Comparison of ENCODE assay signal across 8 cellular contexts in the genomic region with DNA sequence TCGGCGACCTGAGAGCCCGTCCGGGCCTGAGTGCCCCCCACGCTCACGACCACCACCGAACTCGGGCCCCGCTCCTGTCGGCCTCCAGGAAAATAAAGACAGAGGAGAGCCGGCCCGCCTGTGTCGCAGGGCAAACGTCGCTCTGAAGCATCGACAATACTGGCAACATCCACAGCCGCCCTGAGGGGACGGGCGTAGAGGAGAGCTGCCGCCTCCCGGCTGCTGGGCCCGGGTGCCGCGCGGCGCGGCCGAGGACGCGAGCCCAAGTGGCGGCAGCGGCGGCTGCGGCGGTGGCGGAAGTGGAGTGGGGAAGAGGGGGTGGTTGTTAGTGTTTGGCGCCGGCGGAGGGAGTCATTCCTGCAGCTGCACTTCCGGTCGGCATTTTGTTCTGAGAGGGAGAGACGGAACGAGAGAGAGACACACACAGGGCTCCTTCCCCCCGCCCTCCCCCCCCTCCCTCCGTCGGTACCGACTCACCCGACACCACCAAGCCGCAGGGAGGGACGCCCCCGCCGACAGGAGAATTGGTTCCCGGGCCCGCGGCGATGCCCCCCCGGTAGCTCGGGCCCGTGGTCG. TPM values are rescaled to one million over a fixed set of nuclear protein-coding genes. Genes with fewer than 3 reads are reported as not detected.
DNase-seq lines count a peak whose midpoint lies in the region; ATAC-seq and TF ChIP-seq lines count a peak whose summit lies in the region.

Gene NIPBL (plus strand): TSS at position 381 of the 576 bp plus-strand sequence. CDS start 76,928 bp downstream, outside the sequence.

- in situ Hi-C loops in ACHN (cut with HindIII; ENCODE audit: low pct_ligation_motif_present, low pct_unique_long_range_greater_than_20kb, low sequenced_read_pairs), result no loop called here

- H3K9me3 ChIP-seq in WERI-Rb-1 (ENCODE audit: severe bottlenecking), result no peaks in the 10 kb centered on the region
- H3K9me3 ChIP-seq in breast epithelium, result no peaks in the 10 kb centered on the region

- peak; percentile 36 for TF ChIP-seq POLR2A in breast epithelium (IDR thresholded peaks at IDR 0.05)

- H3K27ac ChIP-seq in WERI-Rb-1, result peak within 1 kb of the TSS; percentile 97
- peak within 1 kb of the TSS; percentile 99 for H3K27ac ChIP-seq in breast epithelium

- H3K4me3 ChIP-seq in WERI-Rb-1 (ENCODE audit: low read depth, low read length) (peak within 1 kb of the TSS; percentile 100), breast epithelium (peak within 1 kb of the TSS; percentile 93 to 97 (median 96))

- DNase-seq in ACHN (peak; percentile 90), NCI-H2196 treated with DMSO at 0.1 percent for 48 hours (lab: John Stamatoyannopoulos, UW; ENCODE audit: unreplicated experiment) (peak; percentile 98), WERI-Rb-1 (peak; percentile 95), breast epithelium (ENCODE audit: low spot score in 2 of 2) (peak; percentile 86 to 89), iPS-NIHi7 (ENCODE audit: extremely low spot score) (peak; percentile 77), smooth muscle cell of the brain vasculature (ENCODE audit: low read depth, low spot score) (peak; percentile 67)

- no peaks in the 10 kb centered on the region for H3K27me3 ChIP-seq in WERI-Rb-1 (ENCODE audit: insufficient read depth, low read depth, severe bottlenecking)
- no peaks in the 10 kb centered on the region for H3K27me3 ChIP-seq in breast epithelium

- H3K4me1 ChIP-seq in breast epithelium, result peaks cover 0 to 16% of the 10 kb centered on the region in 2 donors

- ATAC-seq in GM18873 (IDR thresholded peaks at IDR 0.05; ENCODE audit: low FRiP score, unreplicated experiment) (peak; percentile 65), HG03139 (IDR thresholded peaks at IDR 0.05; ENCODE audit: unreplicated experiment) (peak; percentile 56)

- TF ChIP-seq CTCF in WERI-Rb-1 (IDR thresholded peaks at IDR 0.05; ENCODE audit: low read depth, low read length) (no peak), breast epithelium (IDR thresholded peaks at IDR 0.05) (no peak)

- intact Hi-C loops in breast epithelium (cut with DNase I; ENCODE audit: low total_unique reads), result no loop called here

- peaks cover 9% of the 10 kb centered on the region; the same call in 1 of the 2 replicates for H3K36me3 ChIP-seq in WERI-Rb-1
- no peaks in the 10 kb centered on the region for H3K36me3 ChIP-seq in breast epithelium

RNA-seq across cellular contexts. Expression of gene NIPBL, which starts in this region (rescaled TPM):
- 100 to 1,000 TPM in 1 of 3 donors, 10 to 100 TPM in 2; 61.9 to 112 (median 69.2) TPM for total RNA-seq in breast epithelium

Comparison
In these comparisons a context has a peak if more than half of its experiments do, and no peak if none do; other contexts are left out.
1. Peak in every context shown above with its lines: DNase-seq, ATAC-seq, H3K4me3 ChIP-seq and H3K27ac ChIP-seq.